ENCODE assay signal across 16 cellular contexts in the genomic region with DNA sequence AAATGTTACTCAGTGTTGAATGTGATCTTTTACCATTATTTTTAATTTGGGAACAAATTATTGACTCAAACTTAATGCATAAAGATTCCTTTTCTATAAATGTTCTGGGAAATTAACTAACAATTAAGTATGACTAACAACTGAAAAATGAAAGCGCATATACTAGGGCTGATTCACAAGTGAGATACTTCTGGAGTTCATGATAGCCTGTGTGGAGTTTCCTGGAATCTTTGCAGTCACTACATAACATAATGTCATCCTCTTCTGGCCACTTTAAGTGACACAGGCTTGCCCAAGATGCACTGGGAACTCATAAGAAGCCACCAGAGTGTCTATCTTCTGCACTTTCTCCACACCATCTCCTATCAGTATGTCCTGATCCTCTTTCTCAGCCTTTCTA.
A peak's percentile ranks its signal among the peaks of the same experiment; 100 is the strongest.
DNase-seq lines count a peak whose midpoint lies in the region; ATAC-seq, FAIRE-seq and TF ChIP-seq lines count a peak whose summit lies in the region.
"Had no signal": no experiment of that assay in that cellular context is flagged by ENCODE, and none has a peak within 500 bp of the region (broad histone marks: within the 10 kb centered on the region; RNA-seq: fewer than 3 reads in every experiment).

No MANE protein-coding gene starts in this region.

- H3K27me3 ChIP-seq in breast epithelium = no peaks in the 10 kb centered on the region
- H3K27me3 ChIP-seq: gastroesophageal sphincter, spleen, tibial artery had no signal

- no peak overlapping the region for H3K27ac ChIP-seq in breast epithelium
- H3K27ac ChIP-seq: gastroesophageal sphincter, PC-9, spleen, tibial artery had no signal

- no peak for ATAC-seq in left cardiac atrium
- ATAC-seq: gastroesophageal sphincter had no signal

- intact Hi-C loops in MCF 10A (cut with micrococcal nuclease) (no loop called here), breast epithelium (cut with DNase I; ENCODE audit: low total_unique reads) (no loop called here), left cardiac atrium (cut with DNase I) (no loop called here)

- FAIRE-seq in urothelium cell line (lab: Jason Lieb, UNC) = no peak
- FAIRE-seq: A204.1 had no signal

- no peak for TF ChIP-seq CTCF in MCF 10A (IDR thresholded peaks at IDR 0.05; ENCODE audit: unreplicated experiment)
- TF ChIP-seq CTCF in breast epithelium (IDR thresholded peaks at IDR 0.05) = no peak
- TF ChIP-seq CTCF in fibroblast of villous mesenchyme (IDR thresholded peaks at IDR 0.05; ENCODE audit: insufficient read depth, low read depth, low read length) = no peak

- peaks cover 41% of the 10 kb centered on the region for H3K9me3 Mint-ChIP-seq in MCF 10A (ENCODE audit: unreplicated experiment)

- H3K4me1 Mint-ChIP-seq in MCF 10A (ENCODE audit: insufficient read depth, unreplicated experiment) = no peaks in the 10 kb centered on the region

- DNase-seq in MCF 10A (ENCODE audit: unreplicated experiment) (peak; percentile 37), breast epithelium (ENCODE audit: low spot score in 2 of 2) (no peak), amniotic epithelial cell (ENCODE audit: low read depth) (peak; percentile 81), fibroblast of villous mesenchyme (ENCODE audit: low read depth) (peak; percentile 76), urothelium cell line (ENCODE audit: low spot score) (peak; percentile 56), left cardiac atrium (no peak), nucleus accumbens (lab: John Stamatoyannopoulos, UW) (no peak), GDM1 (lab: John Stamatoyannopoulos, UW) (no peak)
- DNase-seq: activated CD4-positive, alpha-beta T cell treated with anti-CD3 and anti-CD28 coated beads, Interleukin-2, amount 50 U/mL, for 4 hours; activated effector memory CD4-positive, alpha-beta T cell treated with Interleukin-2 at 50 U/mL for 16 hours; NCI-H446 treated with DMSO at 0.1 percent for 48 hours; spleen; tibial artery had no signal

- no peak overlapping the region for H3K27ac Mint-ChIP-seq in MCF 10A (ENCODE audit: low read depth, unreplicated experiment)

- POLR2A ChIA-PET in MCF 10A (lab: Yijun Ruan, JAX) = no interaction called here

- H3K4me3 ChIP-seq in breast epithelium (no peak overlapping the region), fibroblast of villous mesenchyme (ENCODE audit: low read depth, low read length) (no peak overlapping the region)
- H3K4me3 ChIP-seq: gastroesophageal sphincter, PC-9, spleen, tibial artery had no signal

- H3K9me3 ChIP-seq in breast epithelium = no peaks in the 10 kb centered on the region
- H3K9me3 ChIP-seq: gastroesophageal sphincter had no signal

- no peaks in the 10 kb centered on the region for H3K36me3 ChIP-seq in breast epithelium
- H3K36me3 ChIP-seq: gastroesophageal sphincter, spleen, tibial artery had no signal

- H3K4me3 Mint-ChIP-seq in MCF 10A (ENCODE audit: unreplicated experiment) = no peak overlapping the region

- BruUV-seq in MCF 10A (replicated peaks; lab: Mats Ljungman, UMichigan) = no TSS peak

- no peak for TF ChIP-seq POLR2A in breast epithelium (IDR thresholded peaks at IDR 0.05)

- no peaks in the 10 kb centered on the region for H3K4me1 ChIP-seq in breast epithelium
- H3K4me1 ChIP-seq: gastroesophageal sphincter, spleen, tibial artery had no signal

- no peaks in the 10 kb centered on the region for H3K36me3 Mint-ChIP-seq in MCF 10A (ENCODE audit: insufficient read depth, unreplicated experiment)

- CTCF ChIA-PET in MCF 10A (lab: Yijun Ruan, JAX) = no interaction called here

- no peaks in the 10 kb centered on the region for H3K27me3 Mint-ChIP-seq in MCF 10A (ENCODE audit: insufficient read depth, unreplicated experiment)

Comparison
In these comparisons a context has a peak if more than half of its experiments do, and no peak if none do; other contexts are left out.
1. DNase-seq: peak in MCF 10A (single experiment), amniotic epithelial cell (single experiment), fibroblast of villous mesenchyme (single experiment) and urothelium cell line (single experiment); none in breast epithelium (0 of 2), left cardiac atrium (single experiment), nucleus accumbens (0 of 56) and GDM1 (single experiment).